In the genomic region with DNA sequence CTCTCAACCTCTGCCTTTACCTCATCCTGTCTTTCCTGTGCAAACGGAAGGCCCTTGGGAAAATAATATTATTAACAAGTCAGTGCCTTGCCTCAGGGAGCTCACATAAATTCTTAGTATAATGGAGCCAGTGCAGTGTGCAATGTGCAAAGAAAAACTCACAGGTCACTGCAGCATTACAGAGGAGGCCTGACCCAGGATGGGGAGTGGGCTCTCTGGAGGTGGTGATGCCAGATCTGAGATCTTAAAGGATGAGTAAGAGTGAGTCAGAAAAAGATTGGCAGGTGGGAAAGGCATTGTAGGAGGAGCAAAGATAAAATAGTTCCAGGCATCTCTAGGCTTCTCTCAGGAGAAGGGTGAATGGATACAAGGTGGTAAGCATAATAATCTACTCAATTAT, we compare ENCODE assay signal across 14 cellular contexts.
"Had no signal": no experiment of that assay in that cellular context is flagged by ENCODE, and none has a peak within 500 bp of the region (broad histone marks: within the 10 kb centered on the region; RNA-seq: fewer than 3 reads in every experiment).

No MANE protein-coding gene starts in this region.

- DNase-seq: activated B cell treated with CpG ODN at 0.5 μM for 24 hours; activated CD4-positive, alpha-beta T cell treated with anti-CD3 and anti-CD28 coated beads, Interleukin-2, amount 10 ng/mL, durations not matched to agents 24 days and 14 days; activated CD8-positive, alpha-beta memory T cell treated with anti-CD3 and anti-CD28 coated beads, Interleukin-2, amount 50 U/mL, for 48 hours; activated naive CD8-positive, alpha-beta T cell treated with anti-CD3 and anti-CD28 coated beads for 36 hours; anterior cingulate cortex; erythroblast; left ventricle myocardium superior; right cardiac atrium; stimulated activated CD4-positive, alpha-beta T cell treated with anti-CD3 and anti-CD28 coated beads, Interleukin-4, amount 100 ng/mL, for 4 hours; stimulated activated naive CD8-positive, alpha-beta T cell treated with anti-CD3 and anti-CD28 coated beads, Interleukin-15, Interleukin-2, amounts not matched to agents 100 U/mL and 50 U/mL, for 24 hours had no signal

- H3K27ac ChIP-seq: gastroesophageal sphincter, prostate gland, skin epidermis had no signal

- H3K36me3 ChIP-seq: prostate gland had no signal

- ATAC-seq: gastroesophageal sphincter; left ventricle myocardium superior; natural killer cell treated with Interleukin-12 subunit alpha and Interleukin-12 subunit beta and Interleukin-15 and Interleukin-18, amount 100 ng/mL, for 72 hours; right cardiac atrium; stimulated activated naive CD8-positive, alpha-beta T cell treated with anti-CD3 and anti-CD28 coated beads, Interleukin-15, Interleukin-2, amounts not matched to agents 100 U/mL and 50 U/mL, for 24 hours had no signal

- H3K4me1 ChIP-seq: gastroesophageal sphincter, prostate gland had no signal

- H3K4me3 ChIP-seq: gastroesophageal sphincter, prostate gland, skin epidermis had no signal

- H3K27me3 ChIP-seq: gastroesophageal sphincter had no signal
